In genomic region chr13:101035119-101035620, GRCh38 we compare ENCODE assay signal across 2 cellular contexts.
TF ChIP-seq lines count a peak whose summit lies in the region.

No MANE protein-coding gene starts in this region.

TF ChIP-seq in H1, 55 proteins besides CTCF, POLR2A, EP300 and RAD21 (continued from another document):
- TF ChIP-seq CBX8 (IDR thresholded peaks at IDR 0.05; ENCODE audit: borderline replicate concordance, low read depth, low read length) (no peak), TCF12 (IDR thresholded peaks at IDR 0.05; ENCODE audit: low read depth, low read length) (no peak)

TF ChIP-seq in HEK293T, 16 proteins besides CTCF, POLR2A, EP300 and RAD21 (continued from another document):
- TF ChIP-seq FOXA1 (IDR thresholded peaks at IDR 0.05) (no peak), ZNF384 (IDR thresholded peaks at IDR 0.05) (no peak), FOXM1 (IDR thresholded peaks at IDR 0.05; ENCODE audit: borderline replicate concordance) (no peak), NFRKB (IDR thresholded peaks at IDR 0.05) (no peak), TARDBP (IDR thresholded peaks at IDR 0.05) (no peak), ARNT (IDR thresholded peaks at IDR 0.05) (no peak), ELF4 (IDR thresholded peaks at IDR 0.05) (no peak)
